ENCODE assay signal across 8 cellular contexts in the genomic region with DNA sequence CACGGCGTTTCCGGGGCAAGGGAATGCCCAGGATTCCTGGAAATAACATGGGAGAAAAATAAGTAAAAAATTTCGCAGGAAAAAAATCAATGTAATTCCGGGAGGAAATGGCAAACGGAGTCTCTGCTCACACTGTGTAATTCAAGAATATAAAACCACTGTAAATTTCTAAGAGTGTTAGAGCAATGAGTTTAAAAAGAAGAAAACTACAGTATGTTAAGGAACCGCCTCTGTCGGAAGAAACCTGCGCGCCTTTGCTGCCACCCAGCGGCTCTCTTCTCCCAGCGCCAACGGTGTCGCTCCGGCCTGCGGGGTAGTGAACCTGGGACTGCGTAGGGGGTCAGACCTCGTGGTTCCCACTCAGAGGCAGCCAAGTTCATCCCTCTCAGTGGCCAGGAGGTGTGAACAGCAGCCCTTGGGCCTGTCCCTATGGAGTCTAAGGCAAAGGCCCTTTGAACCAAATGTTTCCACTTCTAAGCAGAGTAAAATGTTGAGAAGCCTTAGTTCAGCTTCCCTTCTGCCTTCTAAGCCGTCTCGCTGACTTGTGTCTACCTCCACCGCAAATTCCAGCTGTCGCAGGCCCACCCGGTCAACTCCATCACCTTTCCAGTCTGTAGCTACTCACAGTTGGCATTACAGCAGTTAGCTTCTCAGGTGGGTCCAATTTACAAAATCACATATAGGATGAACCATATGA. TPM values are rescaled to one million over a fixed set of nuclear protein-coding genes. Genes with fewer than 3 reads are reported as not detected.
DNase-seq lines count a peak whose midpoint lies in the region; FAIRE-seq and TF ChIP-seq lines count a peak whose summit lies in the region.

No MANE protein-coding gene starts in this region.

- H3K4me1 ChIP-seq in stomach, result peaks cover 14 to 41% (median 27%) of the 10 kb centered on the region in 4 donors

- H2AFZ ChIP-seq in neural cell (ENCODE audit: low read depth, low read length), result peak overlapping the region; percentile 40

- 12 to 16% (median 13%) methylated on average over 20 to 23 of the region's 23 CpGs for WGBS in stomach, 5 donors

- in situ Hi-C loops in G401 (cut with HindIII; ENCODE audit: low sequenced_read_pairs), result no loop called here

- H3K9me3 ChIP-seq in neural cell (ENCODE audit: low read length), result no peaks in the 10 kb centered on the region
- H3K9me3 ChIP-seq in stomach, result no peaks in the 10 kb centered on the region

- H3K9ac ChIP-seq in neural cell (ENCODE audit: low read length), result peak overlapping the region; percentile 57

- peak; percentile 83 for DNase-seq in G401 (ENCODE audit: low spot score)
- DNase-seq in H54 (ENCODE audit: insufficient read length, low spot score), result peak; percentile 57
- DNase-seq in LHCN-M2 (ENCODE audit: low read depth), result peak; percentile 72
- peak; percentile 89 for DNase-seq in RPMI8226
- DNase-seq in activated effector memory CD4-positive, alpha-beta T cell treated with Interleukin-2 at 50 U/mL for 16 hours, result peak; percentile 76
- DNase-seq in fibroblast of the aortic adventitia (ENCODE audit: low read depth), result peak; percentile 81
- DNase-seq in stomach, result peak; percentile 89

- H3K27ac ChIP-seq in neural cell (ENCODE audit: low read length) (no peak overlapping the region), stomach (peak overlapping the region; percentile 95 to 98 (median 98))

- peak overlapping the region; percentile 82 for H3K4me2 ChIP-seq in neural cell (ENCODE audit: low read length)

- TF ChIP-seq RAD21 in neural cell (conservative IDR thresholded peaks at IDR 0.05), result peak; percentile 89

- TF ChIP-seq EP300 in neural cell (conservative IDR thresholded peaks at IDR 0.05; ENCODE audit: poor library complexity, severe bottlenecking), result no peak
- TF ChIP-seq EP300 in stomach (IDR thresholded peaks at IDR 0.05), result no peak

- intact Hi-C loops in stomach (cut with DNase I; ENCODE audit: low total_unique reads), result loop anchor here (5.0 kb wide), 1 partner anchor 73 kb away; no protein-coding TSS in a partner anchor

- H3K36me3 ChIP-seq in neural cell (ENCODE audit: insufficient read depth, low read length) (no peaks in the 10 kb centered on the region), stomach (no peaks in the 10 kb centered on the region)

- no peaks in the 10 kb centered on the region for H3K9me2 ChIP-seq in neural cell (ENCODE audit: insufficient read depth, low read length)

- peak overlapping the region; percentile 88 for H3K4me3 ChIP-seq in fibroblast of the aortic adventitia (ENCODE audit: low read depth, low read length)
- peak overlapping the region; percentile 86 for H3K4me3 ChIP-seq in neural cell (ENCODE audit: low read length)
- peak overlapping the region; percentile 74 to 95 (median 82) for H3K4me3 ChIP-seq in stomach

- peak; percentile 90 for TF ChIP-seq CTCF in fibroblast of the aortic adventitia (IDR thresholded peaks at IDR 0.05; ENCODE audit: insufficient read depth, low read length)
- TF ChIP-seq CTCF in neural cell (IDR thresholded peaks at IDR 0.05; ENCODE audit: poor library complexity, severe bottlenecking), result peak; percentile 92
- TF ChIP-seq CTCF in stomach (IDR thresholded peaks at IDR 0.05), result peak in 5 of 7 experiments; percentile 63 to 88 (median 83)

- TF ChIP-seq POLR2A in H54 (IDR thresholded peaks at IDR 0.05; ENCODE audit: low read depth, low read length) (no peak), stomach (IDR thresholded peaks at IDR 0.05) (no peak)

- H3F3A ChIP-seq in neural cell (ENCODE audit: insufficient read depth, low read length, poor library complexity, severe bottlenecking), result no peaks in the 10 kb centered on the region

- H3K79me2 ChIP-seq in neural cell (replicated peaks; ENCODE audit: insufficient read depth, low read length), result no peaks in the 10 kb centered on the region

- no peaks in the 10 kb centered on the region for H4K20me1 ChIP-seq in neural cell (ENCODE audit: insufficient read depth)

- FAIRE-seq in H54 (lab: Jason Lieb, UNC), result no peak

- H3K27me3 ChIP-seq in neural cell (ENCODE audit: insufficient read depth, low read depth, low read length), result peaks cover 12% of the 10 kb centered on the region
- no peaks in the 10 kb centered on the region for H3K27me3 ChIP-seq in stomach

TF ChIP-seq in neural cell, 6 proteins besides CTCF, POLR2A, EP300 and RAD21:
- TF ChIP-seq MXI1 (conservative IDR thresholded peaks at IDR 0.05; ENCODE audit: poor library complexity, severe bottlenecking), result peak; percentile 15
- no peak for TF ChIP-seq TAF1 (IDR thresholded peaks at IDR 0.05; ENCODE audit: low read depth)
- TF ChIP-seq SMC3 (conservative IDR thresholded peaks at IDR 0.05; ENCODE audit: poor library complexity), result peak; percentile 85
- TF ChIP-seq, protein P1, sequence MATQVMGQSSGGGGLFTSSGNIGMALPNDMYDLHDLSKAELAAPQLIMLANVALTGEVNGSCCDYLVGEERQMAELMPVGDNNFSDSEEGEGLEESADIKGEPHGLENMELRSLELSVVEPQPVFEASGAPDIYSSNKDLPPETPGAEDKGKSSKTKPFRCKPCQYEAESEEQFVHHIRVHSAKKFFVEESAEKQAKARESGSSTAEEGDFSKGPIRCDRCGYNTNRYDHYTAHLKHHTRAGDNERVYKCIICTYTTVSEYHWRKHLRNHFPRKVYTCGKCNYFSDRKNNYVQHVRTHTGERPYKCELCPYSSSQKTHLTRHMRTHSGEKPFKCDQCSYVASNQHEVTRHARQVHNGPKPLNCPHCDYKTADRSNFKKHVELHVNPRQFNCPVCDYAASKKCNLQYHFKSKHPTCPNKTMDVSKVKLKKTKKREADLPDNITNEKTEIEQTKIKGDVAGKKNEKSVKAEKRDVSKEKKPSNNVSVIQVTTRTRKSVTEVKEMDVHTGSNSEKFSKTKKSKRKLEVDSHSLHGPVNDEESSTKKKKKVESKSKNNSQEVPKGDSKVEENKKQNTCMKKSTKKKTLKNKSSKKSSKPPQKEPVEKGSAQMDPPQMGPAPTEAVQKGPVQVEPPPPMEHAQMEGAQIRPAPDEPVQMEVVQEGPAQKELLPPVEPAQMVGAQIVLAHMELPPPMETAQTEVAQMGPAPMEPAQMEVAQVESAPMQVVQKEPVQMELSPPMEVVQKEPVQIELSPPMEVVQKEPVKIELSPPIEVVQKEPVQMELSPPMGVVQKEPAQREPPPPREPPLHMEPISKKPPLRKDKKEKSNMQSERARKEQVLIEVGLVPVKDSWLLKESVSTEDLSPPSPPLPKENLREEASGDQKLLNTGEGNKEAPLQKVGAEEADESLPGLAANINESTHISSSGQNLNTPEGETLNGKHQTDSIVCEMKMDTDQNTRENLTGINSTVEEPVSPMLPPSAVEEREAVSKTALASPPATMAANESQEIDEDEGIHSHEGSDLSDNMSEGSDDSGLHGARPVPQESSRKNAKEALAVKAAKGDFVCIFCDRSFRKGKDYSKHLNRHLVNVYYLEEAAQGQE (IDR thresholded peaks at IDR 0.05; ENCODE audit: borderline replicate concordance), result no peak

RNA-seq across cellular contexts. Expression of a gene that starts 0.9 kb away (rescaled TPM):
- total RNA-seq in G401 (2014; rRNA removed; shearing (Covaris generic)), result 5.2 and 7.3 TPM in 2 replicates
- total RNA-seq in LHCN-M2 (2014; rRNA removed) (4.0 and 5.6 TPM in 2 replicates), fibroblast of the aortic adventitia (ENCODE audit: low replicate concordance) (9.9 and 27.7 TPM in 2 replicates), stomach (10 to 100 TPM in 4 of 5 donors, 1 to 10 TPM in 1; 4.3 to 78.4 (median 56.7) TPM)
- polyA plus RNA-seq in LHCN-M2 (2012), result 5.8 TPM
- polyA plus RNA-seq in neural cell (3.7 and 3.9 TPM in 2 replicates), stomach (100 to 1,000 TPM in 1 of 3 donors, 10 to 100 TPM in 2; 19.0 to 146 (median 59.5) TPM)
- 3.4 and 5.4 TPM in 2 replicates for polyA minus RNA-seq in neural cell

RNA-seq across cellular contexts. Expression of a gene that starts 28.4 kb away (rescaled TPM):
- 13.5 and 14.9 TPM in 2 replicates for total RNA-seq in G401 (2014; rRNA removed; shearing (Covaris generic))
- 7.0 and 15.0 TPM in 2 replicates for total RNA-seq in LHCN-M2 (2014; rRNA removed)
- polyA plus RNA-seq in LHCN-M2 (2012), result 8.0 TPM
- 9.5 and 10.9 TPM in 2 replicates for total RNA-seq in fibroblast of the aortic adventitia (ENCODE audit: low replicate concordance)
- polyA plus RNA-seq in neural cell, result 14.5 and 16.4 TPM in 2 replicates
- polyA minus RNA-seq in neural cell, result 7.5 and 8.7 TPM in 2 replicates
- 10 to 100 TPM in 3 of 5 donors, 1 to 10 TPM in 2; 7.0 to 12.7 (median 11.2) TPM for total RNA-seq in stomach
- polyA plus RNA-seq in stomach, result 10 to 100 TPM; 21.2 to 28.8 (median 23.8) TPM

RNA-seq across cellular contexts. Expression of a gene that starts 28.5 kb away (rescaled TPM):
- 4.3 and 9.0 TPM in 2 replicates for total RNA-seq in G401 (2014; rRNA removed; shearing (Covaris generic))
- total RNA-seq in LHCN-M2 (2014; rRNA removed), result 12.9 and 19.7 TPM in 2 replicates
- polyA plus RNA-seq in LHCN-M2 (2012), result 7.7 TPM
- 2.9 and 19.6 TPM in 2 replicates for total RNA-seq in fibroblast of the aortic adventitia (ENCODE audit: low replicate concordance)
- 2.6 and 8.1 TPM in 2 replicates for polyA plus RNA-seq in neural cell
- polyA minus RNA-seq in neural cell, result 4.9 and 5.1 TPM in 2 replicates
- total RNA-seq in stomach, result 10 to 100 TPM in 2 of 5 donors, 1 to 10 TPM in 2, under 1 TPM in 1; 0.58 to 21.2 (median 5.3) TPM
- polyA plus RNA-seq in stomach, result 10 to 100 TPM in 1 of 3 donors, 1 to 10 TPM in 2; 6.3 to 12.8 (median 9.2) TPM
